ENCODE assay signal across 9 cellular contexts in genomic region chr11:115924744-115925567, GRCh38.
DNase-seq lines count a peak whose midpoint lies in the region; ATAC-seq, FAIRE-seq and TF ChIP-seq lines count a peak whose summit lies in the region.
"Had no signal": no experiment of that assay in that cellular context is flagged by ENCODE, and none has a peak within 500 bp of the region (broad histone marks: within the 10 kb centered on the region; RNA-seq: fewer than 3 reads in every experiment).

No MANE protein-coding gene starts in this region.

- no peak overlapping the region for H3K27ac Mint-ChIP-seq in activated naive CD4-positive, alpha-beta T cell treated with anti-CD3 and anti-CD28 coated beads for 36 hours
- H3K27ac Mint-ChIP-seq in stimulated activated naive B cell treated with anti-CD40 and anti-IgM and Interleukin-4, amounts not matched to agents 10 μg/mL and 1 μg/mL and 100 μg/mL, for 72 hours = peak overlapping the region; percentile 47

- no peaks in the 10 kb centered on the region for H3K36me3 Mint-ChIP-seq in activated naive CD4-positive, alpha-beta T cell treated with anti-CD3 and anti-CD28 coated beads for 36 hours (ENCODE audit: low read depth)
- peaks cover 4 to 5% of the 10 kb centered on the region in 2 donors for H3K36me3 Mint-ChIP-seq in stimulated activated naive B cell treated with anti-CD40 and anti-IgM and Interleukin-4, amounts not matched to agents 10 μg/mL and 1 μg/mL and 100 μg/mL, for 72 hours

- H3K27me3 ChIP-seq in OCI-LY3 (ENCODE audit: low read depth, low read length) = no peaks in the 10 kb centered on the region
- H3K27me3 ChIP-seq in small intestine (ENCODE audit: control insufficient read depth in 2 of 2, insufficient read depth in 2 of 2, low read length in 2 of 2) = no peaks in the 10 kb centered on the region

- intact Hi-C loops in activated naive CD4-positive, alpha-beta T cell treated with anti-CD3 and anti-CD28 coated beads for 36 hours (cut with micrococcal nuclease) = loop anchor here (5.0 kb wide), 1 partner anchor 423 kb away; the partner anchor contains the start of gene CADM1

- H3K4me3 ChIP-seq in OCI-LY3 (ENCODE audit: low read length) (peak overlapping the region; percentile 35), small intestine (ENCODE audit: low read depth in 1 of 2, low read length in 2 of 2) (no peak overlapping the region)

- no peaks in the 10 kb centered on the region for H3K36me3 ChIP-seq in OCI-LY3 (replicated peaks; ENCODE audit: low read depth, low read length)
- H3K36me3 ChIP-seq in small intestine (ENCODE audit: control insufficient read depth in 2 of 2, insufficient read depth in 2 of 2, low read length in 2 of 2) = no peaks in the 10 kb centered on the region

- peaks cover 18% of the 10 kb centered on the region for H3K27me3 Mint-ChIP-seq in activated naive CD4-positive, alpha-beta T cell treated with anti-CD3 and anti-CD28 coated beads for 36 hours (ENCODE audit: low read depth)
- peaks cover 0 to 6% of the 10 kb centered on the region in 2 donors for H3K27me3 Mint-ChIP-seq in stimulated activated naive B cell treated with anti-CD40 and anti-IgM and Interleukin-4, amounts not matched to agents 10 μg/mL and 1 μg/mL and 100 μg/mL, for 72 hours

- no peaks in the 10 kb centered on the region for H3K79me2 ChIP-seq in OCI-LY3 (ENCODE audit: low read length)

- peak overlapping the region; percentile 71 for H3K4me2 ChIP-seq in OCI-LY3 (ENCODE audit: low read length)

- 56 to 69% (median 56%) methylated on average over 6 of the region's 6 CpGs for WGBS in small intestine, 3 donors

- peak; percentile 61 for DNase-seq in activated naive CD4-positive, alpha-beta T cell treated with anti-CD3 and anti-CD28 coated beads for 36 hours
- DNase-seq in activated naive CD4-positive, alpha-beta T cell (lab: John Stamatoyannopoulos, UW) = no peak
- peak; percentile 65 for DNase-seq in stimulated activated naive B cell treated with anti-CD40 and anti-IgM and Interleukin-4, amounts not matched to agents 10 μg/mL and 1 μg/mL and 100 μg/mL, for 72 hours
- DNase-seq in small intestine = no peak
- no peak for DNase-seq in D721Med (ENCODE audit: insufficient read length, low spot score)
- no peak for DNase-seq in erythroblast (lab: John Stamatoyannopoulos, UW)
- DNase-seq: C1 segment of cervical spinal cord had no signal

- CTCF ChIA-PET in activated naive CD4-positive, alpha-beta T cell treated with anti-CD3 and anti-CD28 coated beads for 36 hours (lab: Charles Lee) = no interaction called here

- H3K27ac ChIP-seq in OCI-LY3 (ENCODE audit: low read length) (peak overlapping the region; percentile 98), small intestine (ENCODE audit: low read depth in 1 of 2, low read length in 1 of 2) (no peak overlapping the region)

- no peak overlapping the region for H2AFZ ChIP-seq in OCI-LY3 (ENCODE audit: low read depth, low read length)

- FAIRE-seq in small intestine (lab: Jason Lieb, UNC) (no peak), D721Med (lab: Jason Lieb, UNC) (no peak)

- peaks cover 97% of the 10 kb centered on the region for H3K4me1 ChIP-seq in OCI-LY3 (ENCODE audit: low read length)
- H3K4me1 ChIP-seq in small intestine (ENCODE audit: control insufficient read depth in 2 of 2, insufficient read depth in 1 of 2, low read depth in 1 of 2, low read length in 1 of 2) = no peaks in the 10 kb centered on the region

- TF ChIP-seq CTCF in OCI-LY3 (IDR thresholded peaks at IDR 0.05; ENCODE audit: low read depth, low read length) = no peak
- TF ChIP-seq CTCF in D721Med (IDR thresholded peaks at IDR 0.05; ENCODE audit: insufficient read depth, missing control alignments) = no peak

- H3K9me3 Mint-ChIP-seq in activated naive CD4-positive, alpha-beta T cell treated with anti-CD3 and anti-CD28 coated beads for 36 hours = peaks cover 8% of the 10 kb centered on the region
- peaks cover 7 to 22% of the 10 kb centered on the region in 2 donors for H3K9me3 Mint-ChIP-seq in stimulated activated naive B cell treated with anti-CD40 and anti-IgM and Interleukin-4, amounts not matched to agents 10 μg/mL and 1 μg/mL and 100 μg/mL, for 72 hours

- H3K9ac ChIP-seq in OCI-LY3 (ENCODE audit: low read length) = peak overlapping the region; percentile 76

- H3K4me3 Mint-ChIP-seq in activated naive CD4-positive, alpha-beta T cell treated with anti-CD3 and anti-CD28 coated beads for 36 hours = no peak overlapping the region
- H3K4me3 Mint-ChIP-seq in stimulated activated naive B cell treated with anti-CD40 and anti-IgM and Interleukin-4, amounts not matched to agents 10 μg/mL and 1 μg/mL and 100 μg/mL, for 72 hours = peak overlapping the region in 1 of 2 donors; percentile 31

- no peak for TF ChIP-seq POLR2A in erythroblast (IDR thresholded peaks at IDR 0.05; ENCODE audit: low read length)

- H3K9me3 ChIP-seq in OCI-LY3 (ENCODE audit: insufficient read depth, low read length) (no peaks in the 10 kb centered on the region), small intestine (ENCODE audit: control insufficient read depth, low read depth) (no peaks in the 10 kb centered on the region)

- peak; percentile 81 for ATAC-seq in HG02759 (IDR thresholded peaks at IDR 0.05; ENCODE audit: unreplicated experiment)
- peak; percentile 90 to 92 for ATAC-seq in stimulated activated naive B cell treated with anti-CD40 and anti-IgM and Interleukin-4, amounts not matched to agents 10 μg/mL and 1 μg/mL and 100 μg/mL, for 72 hours (replicated peaks)

- no peaks in the 10 kb centered on the region for H4K20me1 ChIP-seq in OCI-LY3 (ENCODE audit: insufficient read depth, low read length)

- H3K4me1 Mint-ChIP-seq in activated naive CD4-positive, alpha-beta T cell treated with anti-CD3 and anti-CD28 coated beads for 36 hours (ENCODE audit: low read depth) = peaks cover 12% of the 10 kb centered on the region
- peaks cover 37 to 43% of the 10 kb centered on the region in 2 donors for H3K4me1 Mint-ChIP-seq in stimulated activated naive B cell treated with anti-CD40 and anti-IgM and Interleukin-4, amounts not matched to agents 10 μg/mL and 1 μg/mL and 100 μg/mL, for 72 hours

Comparison
In these comparisons a context has a peak if more than half of its experiments do, and no peak if none do; other contexts are left out.
1. DNase-seq: peak in activated naive CD4-positive, alpha-beta T cell treated with anti-CD3 and anti-CD28 coated beads for 36 hours (single experiment) and stimulated activated naive B cell treated with anti-CD40 and anti-IgM and Interleukin-4, amounts not matched to agents 10 μg/mL and 1 μg/mL and 100 μg/mL, for 72 hours (single experiment); none in activated naive CD4-positive, alpha-beta T cell (0 of 4), small intestine (single experiment), D721Med (single experiment) and erythroblast (0 of 2).